Comparison of ENCODE assay signal across 15 cellular contexts in genomic region chr2:9154061-9154460, GRCh38.
"Had no signal": no experiment of that assay in that cellular context is flagged by ENCODE, and none has a peak within 500 bp of the region (broad histone marks: within the 10 kb centered on the region; RNA-seq: fewer than 3 reads in every experiment).

No MANE protein-coding gene starts in this region.

- DNase-seq: cerebellar nuclear complex; cortex of kidney; effector memory CD8-positive, alpha-beta T cell; hypothalamus; immature natural killer cell; left ventricle myocardium superior; lower lobe of right lung; natural killer cell; occipital lobe; pancreas; stimulated activated CD4-positive, alpha-beta T cell treated with anti-CD3 and anti-CD28 coated beads, Interleukin-2, amount 100 ng/mL, for 48 hours; stimulated activated naive B cell treated with anti-CD40 and anti-IgM and Interleukin-4, amounts not matched to agents 10 μg/mL and 1 μg/mL and 100 μg/mL, for 72 hours had no signal

- H3K4me1 ChIP-seq: pancreas, prostate gland had no signal

- H3K9me3 ChIP-seq: lower lobe of right lung, pancreas, prostate gland, right atrium auricular region, tibial artery had no signal

- H3K27me3 ChIP-seq: pancreas, right atrium auricular region, tibial artery had no signal

- H3K4me3 ChIP-seq: lower lobe of right lung, pancreas, prostate gland, right atrium auricular region, tibial artery had no signal

- H3K27ac ChIP-seq: lower lobe of right lung, prostate gland had no signal

- ATAC-seq: effector memory CD8-positive, alpha-beta T cell; lower lobe of right lung; natural killer cell; stimulated activated naive B cell treated with anti-CD40 and anti-IgM and Interleukin-4, amounts not matched to agents 10 μg/mL and 1 μg/mL and 100 μg/mL, for 72 hours had no signal

- H3K36me3 ChIP-seq: lower lobe of right lung, pancreas, prostate gland, right atrium auricular region, tibial artery had no signal
